8 cellular contexts compared by ENCODE assay signal in genomic region chr20:59207742-59208357, GRCh38.
A peak's percentile ranks its signal among the peaks of the same experiment; 100 is the strongest.
DNase-seq lines count a peak whose midpoint lies in the region; ATAC-seq and TF ChIP-seq lines count a peak whose summit lies in the region.

No MANE protein-coding gene starts in this region.

- H3K9ac ChIP-seq in NT2/D1 (ENCODE audit: insufficient read length, low read depth) = no peak overlapping the region

- peak overlapping the region; percentile 64 for H3K27ac Mint-ChIP-seq in activated T-cell treated with anti-CD3 and anti-CD28 coated beads, Interleukin-2, amount 50 U/mL, for 24 hours

- DNase-seq in AG09309 (ENCODE audit: low read depth) (no peak), NT2/D1 (ENCODE audit: low read depth, low spot score) (peak; percentile 81), head of caudate nucleus (peak; percentile 37 to 91 (median 77)), NCI-H2171 treated with DMSO at 0.1 percent for 48 hours (lab: John Stamatoyannopoulos, UW) (no peak), KG1 (lab: John Stamatoyannopoulos, UW) (no peak)
- peak; percentile 83 for DNase-seq in activated T-cell treated with anti-CD3 and anti-CD28 coated beads, Interleukin-2, amount 50 U/mL, for 24 hours
- peak; percentile 80 for DNase-seq in stimulated activated CD4-positive, alpha-beta T cell treated with anti-CD3 and anti-CD28 coated beads, Interleukin-12 subunit alpha, Interleukin-12 subunit beta, amount 100 ng/mL, for 4 hours

- H3K4me1 Mint-ChIP-seq in activated T-cell treated with anti-CD3 and anti-CD28 coated beads, Interleukin-2, amount 50 U/mL, for 24 hours (ENCODE audit: low read depth) = peaks cover 37% of the 10 kb centered on the region

- ATAC-seq in GM18909 (IDR thresholded peaks at IDR 0.05; ENCODE audit: poor library complexity, unreplicated experiment) = peak; percentile 62

- no peaks in the 10 kb centered on the region for H3K36me3 ChIP-seq in NT2/D1 (ENCODE audit: insufficient read depth, insufficient read length, low read length)

- intact Hi-C loops in head of caudate nucleus (cut with DNase I) = loop anchor here (5.0 kb wide), 1 partner anchor 116 kb away; no protein-coding TSS in a partner anchor

- H3K4me1 ChIP-seq in NT2/D1 (ENCODE audit: insufficient read depth, insufficient read length) = peaks cover 2% of the 10 kb centered on the region

- no peaks in the 10 kb centered on the region for H3K9me3 Mint-ChIP-seq in activated T-cell treated with anti-CD3 and anti-CD28 coated beads, Interleukin-2, amount 50 U/mL, for 24 hours

- H3K4me3 ChIP-seq in AG09309 (ENCODE audit: control insufficient read depth, low read depth, low read length) (no peak overlapping the region), NT2/D1 (ENCODE audit: insufficient read length, low read depth) (no peak overlapping the region)

- H3K9me3 ChIP-seq in NT2/D1 (ENCODE audit: insufficient read depth, low read length) = no peaks in the 10 kb centered on the region

- H3K27me3 Mint-ChIP-seq in activated T-cell treated with anti-CD3 and anti-CD28 coated beads, Interleukin-2, amount 50 U/mL, for 24 hours = no peaks in the 10 kb centered on the region

- no peak overlapping the region for H3K4me3 Mint-ChIP-seq in activated T-cell treated with anti-CD3 and anti-CD28 coated beads, Interleukin-2, amount 50 U/mL, for 24 hours

- peaks cover 5% of the 10 kb centered on the region for H3K27me3 ChIP-seq in NT2/D1 (ENCODE audit: insufficient read depth, insufficient read length)

- TF ChIP-seq CTCF in AG09309 (IDR thresholded peaks at IDR 0.05; ENCODE audit: control insufficient read depth, insufficient read depth, low read depth, low read length, missing control alignments) = peak; percentile 46

- H3K36me3 Mint-ChIP-seq in activated T-cell treated with anti-CD3 and anti-CD28 coated beads, Interleukin-2, amount 50 U/mL, for 24 hours (ENCODE audit: low read depth) = peaks cover 23% of the 10 kb centered on the region

Comparison
In these comparisons a context has a peak if more than half of its experiments do, and no peak if none do; other contexts are left out.
1. DNase-seq: peak in NT2/D1 (single experiment), activated T-cell treated with anti-CD3 and anti-CD28 coated beads, Interleukin-2, amount 50 U/mL, for 24 hours (single experiment), head of caudate nucleus (42 of 42) and stimulated activated CD4-positive, alpha-beta T cell treated with anti-CD3 and anti-CD28 coated beads, Interleukin-12 subunit alpha, Interleukin-12 subunit beta, amount 100 ng/mL, for 4 hours (single experiment); none in AG09309 (single experiment), NCI-H2171 treated with DMSO at 0.1 percent for 48 hours (single experiment) and KG1 (single experiment).